1 cellular context compared by ENCODE assay signal in genomic region chr3:149086232-149086988, GRCh38.
TF ChIP-seq lines count a peak whose summit lies in the region.

Gene HLTF (minus strand): TSS chr3:149086533. CDS start chr3:149086336, 197 bp downstream.

TF ChIP-seq in HepG2, 621 proteins besides CTCF, POLR2A, EP300 and RAD21 (continued from another document and continues in another):
- TF ChIP-seq ZNF281 (CRISPR knock-in tag; IDR thresholded peaks at IDR 0.05; ENCODE audit: borderline replicate concordance), result peak; percentile 78
- TF ChIP-seq HNRNPH1 (optimal IDR thresholded peaks at IDR 0.05; ENCODE audit: low read depth, low read length), result no peak
- peak; percentile 70; the same call in 1 of the 2 replicates for TF ChIP-seq TEF (CRISPR knock-in tag; IDR thresholded peaks at IDR 0.05)
- TF ChIP-seq DMTF1 (CRISPR knock-in tag; IDR thresholded peaks at IDR 0.05), result peak; percentile 97; the same call in 1 of the 2 replicates
- TF ChIP-seq SRY (CRISPR knock-in tag; IDR thresholded peaks at IDR 0.05), result no peak; the same call in 1 of the 2 replicates
- no peak for TF ChIP-seq ZNF597 (CRISPR knock-in tag; IDR thresholded peaks at IDR 0.05)
- peak; percentile 49 for TF ChIP-seq DRAP1 (CRISPR knock-in tag; IDR thresholded peaks at IDR 0.05)
- peak; percentile 18; the same call in 1 of the 2 replicates for TF ChIP-seq ZNF318 (CRISPR knock-in tag; IDR thresholded peaks at IDR 0.05)
- TF ChIP-seq ZNF570 (CRISPR knock-in tag; IDR thresholded peaks at IDR 0.05; ENCODE audit: borderline replicate concordance), result peak; percentile 78; the same call in 1 of the 2 replicates
- TF ChIP-seq ELF4 (CRISPR knock-in tag; IDR thresholded peaks at IDR 0.05; ENCODE audit: borderline replicate concordance), result 0 out of 2 replicates have a peak, but pooled peaks have one; percentile 37
- TF ChIP-seq TAF1 (CRISPR knock-in tag; IDR thresholded peaks at IDR 0.05), result peak; percentile 46; the same call in 1 of the 2 replicates
- 0 out of 2 replicates have a peak, but pooled peaks have one; percentile 43 for TF ChIP-seq ZNF543 (CRISPR knock-in tag; IDR thresholded peaks at IDR 0.05)
- no peak for TF ChIP-seq ZNF775 (CRISPR knock-in tag; IDR thresholded peaks at IDR 0.05; ENCODE audit: borderline replicate concordance)
- TF ChIP-seq ZNF550 (CRISPR knock-in tag; IDR thresholded peaks at IDR 0.05; ENCODE audit: borderline replicate concordance), result no peak
- TF ChIP-seq GMEB2 (CRISPR knock-in tag; IDR thresholded peaks at IDR 0.05; ENCODE audit: low read depth), result 0 out of 2 replicates have a peak, but pooled peaks have one; percentile 41
- TF ChIP-seq MTA3 (CRISPR knock-in tag; IDR thresholded peaks at IDR 0.05), result no peak
- no peak for TF ChIP-seq MBD4 (IDR thresholded peaks at IDR 0.05; ENCODE audit: borderline replicate concordance, low read length)
- no peak for TF ChIP-seq ATRX (CRISPR knock-in tag; IDR thresholded peaks at IDR 0.05; ENCODE audit: borderline replicate concordance)
- peak; percentile 86 for TF ChIP-seq CSRNP1 (CRISPR knock-in tag; IDR thresholded peaks at IDR 0.05)
- TF ChIP-seq BRCA1 (CRISPR knock-in tag; IDR thresholded peaks at IDR 0.05), result peak; percentile 83; the same call in 1 of the 2 replicates
- no peak for TF ChIP-seq HCFC1 (IDR thresholded peaks at IDR 0.05; ENCODE audit: low read depth, low read length)
- no peak for TF ChIP-seq TCF12 (IDR thresholded peaks at IDR 0.05)
- no peak for TF ChIP-seq TCF12 (CRISPR knock-in tag; IDR thresholded peaks at IDR 0.05)
- TF ChIP-seq CREBL2 (CRISPR knock-in tag; IDR thresholded peaks at IDR 0.05; ENCODE audit: borderline replicate concordance), result no peak
- peak; percentile 69 for TF ChIP-seq MED1 (CRISPR knock-in tag; IDR thresholded peaks at IDR 0.05)
- TF ChIP-seq MAF1 (CRISPR knock-in tag; IDR thresholded peaks at IDR 0.05; ENCODE audit: borderline replicate concordance), result no peak
- TF ChIP-seq ZMYM2 (CRISPR knock-in tag; IDR thresholded peaks at IDR 0.05), result peak; percentile 60
- peak; percentile 21; the same call in 1 of the 2 replicates for TF ChIP-seq ZNF605 (CRISPR knock-in tag; IDR thresholded peaks at IDR 0.05)
- TF ChIP-seq REXO4 (CRISPR knock-in tag; IDR thresholded peaks at IDR 0.05; ENCODE audit: borderline replicate concordance), result no peak
- peak; percentile 71 for TF ChIP-seq ZXDC (CRISPR knock-in tag; IDR thresholded peaks at IDR 0.05)
- peak; percentile 89 for TF ChIP-seq GABPB1 (CRISPR knock-in tag; IDR thresholded peaks at IDR 0.05)
- TF ChIP-seq MLX (CRISPR knock-in tag; IDR thresholded peaks at IDR 0.05), result no peak
